26 cellular contexts compared by ENCODE assay signal in genomic region chr6:118959903-118960302, GRCh38.
"Had no signal": no experiment of that assay in that cellular context is flagged by ENCODE, and none has a peak within 500 bp of the region (broad histone marks: within the 10 kb centered on the region; RNA-seq: fewer than 3 reads in every experiment).

No MANE protein-coding gene starts in this region.

- H3K4me1 ChIP-seq: breast epithelium, right atrium auricular region, tibial artery had no signal

- H3K27me3 ChIP-seq: breast epithelium, right atrium auricular region, stomach, tibial artery had no signal

- H3K4me3 Mint-ChIP-seq: activated CD4-positive, alpha-beta memory T cell treated with anti-CD3 and anti-CD28 coated beads, Interleukin-2, amount 10 ng/mL, durations not matched to agents 7 days and 5 days; activated CD4-positive, alpha-beta T cell treated with anti-CD3 and anti-CD28 coated beads, Interleukin-2, amount 10 ng/mL, durations not matched to agents 7 days and 5 days; activated naive CD4-positive, alpha-beta T cell treated with anti-CD3 and anti-CD28 coated beads, Interleukin-2, amount 10 ng/mL, durations not matched to agents 7 days and 5 days; activated T-cell treated with anti-CD3 and anti-CD28 coated beads, Interleukin-2, amount 50 U/mL, for 24 hours; immature natural killer cell; stimulated activated naive B cell treated with anti-CD40 and anti-IgM and Interleukin-4, amounts not matched to agents 10 μg/mL and 1 μg/mL and 100 μg/mL, for 72 hours had no signal

- H3K36me3 Mint-ChIP-seq: activated naive CD4-positive, alpha-beta T cell treated with anti-CD3 and anti-CD28 coated beads, Interleukin-2, amount 10 ng/mL, durations not matched to agents 7 days and 5 days; natural killer cell treated with Interleukin-12 subunit alpha and Interleukin-12 subunit beta and Interleukin-15 and Interleukin-18, amount 100 ng/mL, for 72 hours; stimulated activated naive B cell treated with anti-CD40 and anti-IgM and Interleukin-4, amounts not matched to agents 10 μg/mL and 1 μg/mL and 100 μg/mL, for 72 hours had no signal

- H3K9me3 ChIP-seq: breast epithelium, right atrium auricular region, stomach, tibial artery had no signal

- H3K9me3 Mint-ChIP-seq: activated CD4-positive, alpha-beta memory T cell treated with anti-CD3 and anti-CD28 coated beads, Interleukin-2, amount 10 ng/mL, durations not matched to agents 7 days and 5 days; activated CD4-positive, alpha-beta T cell treated with anti-CD3 and anti-CD28 coated beads, Interleukin-2, amount 10 ng/mL, durations not matched to agents 7 days and 5 days; activated naive CD4-positive, alpha-beta T cell treated with anti-CD3 and anti-CD28 coated beads, Interleukin-2, amount 10 ng/mL, durations not matched to agents 7 days and 5 days; activated T-cell treated with anti-CD3 and anti-CD28 coated beads, Interleukin-2, amount 50 U/mL, for 24 hours; immature natural killer cell; natural killer cell treated with Interleukin-12 subunit alpha and Interleukin-12 subunit beta and Interleukin-15 and Interleukin-18, amount 100 ng/mL, for 72 hours; stimulated activated naive B cell treated with anti-CD40 and anti-IgM and Interleukin-4, amounts not matched to agents 10 μg/mL and 1 μg/mL and 100 μg/mL, for 72 hours had no signal

- DNase-seq: activated CD4-positive, alpha-beta memory T cell treated with anti-CD3 and anti-CD28 coated beads, Interleukin-2, amount 10 ng/mL, durations not matched to agents 7 days and 5 days; activated CD4-positive, alpha-beta T cell treated with anti-CD3 and anti-CD28 coated beads for 1 hour; activated CD4-positive, alpha-beta T cell treated with anti-CD3 and anti-CD28 coated beads, Interleukin-2, amount 10 ng/mL, durations not matched to agents 7 days and 5 days; activated CD8-positive, alpha-beta memory T cell treated with anti-CD3 and anti-CD28 coated beads, Interleukin-2, amount 50 U/mL, for 48 hours; activated gamma-delta T cell; activated naive CD4-positive, alpha-beta T cell treated with anti-CD3 and anti-CD28 coated beads, Interleukin-2, amount 10 ng/mL, durations not matched to agents 7 days and 5 days; activated T-cell treated with anti-CD3 and anti-CD28 coated beads, Interleukin-2, amount 50 U/mL, for 24 hours; amygdala; central memory CD4-positive, alpha-beta T cell; foreskin fibroblast; head of caudate nucleus; hippocampal formation; immature natural killer cell; kidney; left colon; mesenchymal stem cell; stimulated activated CD4-positive, alpha-beta T cell treated with anti-CD3 and anti-CD28 coated beads, Interleukin-15, amount 100 ng/mL, for 24 hours; stimulated activated CD4-positive, alpha-beta T cell treated with anti-CD3 and anti-CD28 coated beads, Interleukin-2, amount 100 ng/mL, for 24 hours; stimulated activated naive B cell treated with anti-CD40 and anti-IgM and Interleukin-4, amounts not matched to agents 10 μg/mL and 1 μg/mL and 100 μg/mL, for 72 hours; stomach; T1000; tibial artery had no signal

- H3K4me1 Mint-ChIP-seq: immature natural killer cell; stimulated activated naive B cell treated with anti-CD40 and anti-IgM and Interleukin-4, amounts not matched to agents 10 μg/mL and 1 μg/mL and 100 μg/mL, for 72 hours had no signal

- H3K36me3 ChIP-seq: breast epithelium, right atrium auricular region, stomach, tibial artery had no signal

- H3K4me3 ChIP-seq: breast epithelium, right atrium auricular region, stomach, tibial artery had no signal

- H3K27me3 Mint-ChIP-seq: activated CD4-positive, alpha-beta memory T cell treated with anti-CD3 and anti-CD28 coated beads, Interleukin-2, amount 10 ng/mL, durations not matched to agents 7 days and 5 days; activated CD4-positive, alpha-beta T cell treated with anti-CD3 and anti-CD28 coated beads, Interleukin-2, amount 10 ng/mL, durations not matched to agents 7 days and 5 days; activated naive CD4-positive, alpha-beta T cell treated with anti-CD3 and anti-CD28 coated beads, Interleukin-2, amount 10 ng/mL, durations not matched to agents 7 days and 5 days; activated T-cell treated with anti-CD3 and anti-CD28 coated beads, Interleukin-2, amount 50 U/mL, for 24 hours; natural killer cell treated with Interleukin-12 subunit alpha and Interleukin-12 subunit beta and Interleukin-15 and Interleukin-18, amount 100 ng/mL, for 72 hours; stimulated activated naive B cell treated with anti-CD40 and anti-IgM and Interleukin-4, amounts not matched to agents 10 μg/mL and 1 μg/mL and 100 μg/mL, for 72 hours had no signal

- H3K27ac ChIP-seq: breast epithelium, right atrium auricular region, stomach, tibial artery had no signal

- H3K27ac Mint-ChIP-seq: activated CD4-positive, alpha-beta memory T cell treated with anti-CD3 and anti-CD28 coated beads, Interleukin-2, amount 10 ng/mL, durations not matched to agents 7 days and 5 days; activated CD4-positive, alpha-beta T cell treated with anti-CD3 and anti-CD28 coated beads, Interleukin-2, amount 10 ng/mL, durations not matched to agents 7 days and 5 days; activated naive CD4-positive, alpha-beta T cell treated with anti-CD3 and anti-CD28 coated beads, Interleukin-2, amount 10 ng/mL, durations not matched to agents 7 days and 5 days; activated T-cell treated with anti-CD3 and anti-CD28 coated beads, Interleukin-2, amount 50 U/mL, for 24 hours; immature natural killer cell; stimulated activated naive B cell treated with anti-CD40 and anti-IgM and Interleukin-4, amounts not matched to agents 10 μg/mL and 1 μg/mL and 100 μg/mL, for 72 hours had no signal

- ATAC-seq: esophagus mucosa; left colon; natural killer cell treated with Interleukin-12 subunit alpha and Interleukin-12 subunit beta and Interleukin-15 and Interleukin-18, amount 100 ng/mL, for 72 hours; stimulated activated naive B cell treated with anti-CD40 and anti-IgM and Interleukin-4, amounts not matched to agents 10 μg/mL and 1 μg/mL and 100 μg/mL, for 72 hours had no signal
